In the genomic region with DNA sequence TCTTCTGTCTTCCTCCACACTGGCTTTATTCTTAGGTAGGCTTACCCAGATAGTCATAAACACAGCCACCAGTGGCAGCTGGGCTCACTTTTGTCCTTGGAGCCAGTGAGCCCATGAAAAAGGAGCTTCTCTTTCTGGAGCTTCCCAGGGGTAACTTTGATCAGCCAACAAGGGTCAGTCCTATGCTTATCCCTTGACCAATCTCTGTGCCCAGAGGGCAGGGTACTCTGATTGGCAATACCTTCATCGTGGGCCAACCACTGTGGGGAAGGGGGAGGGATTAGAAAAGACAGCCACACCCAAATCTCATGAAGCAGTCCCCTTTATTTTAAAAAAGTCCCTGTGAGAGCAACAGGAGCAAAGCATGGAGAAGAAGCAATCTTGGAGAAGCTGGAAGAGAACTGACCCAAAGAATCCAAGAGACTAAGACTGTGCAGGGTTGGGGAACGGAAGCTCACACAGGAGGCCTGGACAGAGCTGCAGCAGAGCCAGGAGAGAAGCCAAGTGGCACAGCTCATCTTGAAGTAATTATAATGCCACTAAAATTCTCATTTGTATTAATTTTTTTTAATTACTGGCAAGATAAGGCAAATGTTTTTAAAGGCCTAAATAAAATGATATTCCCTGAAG, we compare ENCODE assay signal across 1 cellular context.
TF ChIP-seq lines count a peak whose summit lies in the region.

No MANE protein-coding gene starts in this region.

TF ChIP-seq in WTC11, 78 proteins besides CTCF, POLR2A, EP300 and RAD21 (continued from another document):
- TF ChIP-seq TP53 (CRISPR knock-in tag; IDR thresholded peaks at IDR 0.05), result no peak
- TF ChIP-seq, protein P1, sequence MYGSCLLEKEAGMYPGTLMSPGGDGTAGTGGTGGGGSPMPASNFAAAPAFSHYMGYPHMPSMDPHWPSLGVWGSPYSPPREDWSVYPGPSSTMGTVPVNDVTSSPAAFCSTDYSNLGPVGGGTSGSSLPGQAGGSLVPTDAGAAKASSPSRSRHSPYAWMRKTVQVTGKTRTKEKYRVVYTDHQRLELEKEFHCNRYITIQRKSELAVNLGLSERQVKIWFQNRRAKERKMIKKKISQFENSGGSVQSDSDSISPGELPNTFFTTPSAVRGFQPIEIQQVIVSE (CRISPR knock-in tag; IDR thresholded peaks at IDR 0.05; ENCODE audit: borderline replicate concordance), result no peak
- TF ChIP-seq JUN (CRISPR knock-in tag; IDR thresholded peaks at IDR 0.05), result no peak
- TF ChIP-seq MXD4 (CRISPR knock-in tag; IDR thresholded peaks at IDR 0.05; ENCODE audit: borderline replicate concordance), result no peak
- no peak for TF ChIP-seq ATF6 (CRISPR knock-in tag; IDR thresholded peaks at IDR 0.05)
- no peak for TF ChIP-seq NFE2L1 (CRISPR knock-in tag; IDR thresholded peaks at IDR 0.05)
- TF ChIP-seq, protein P2, sequence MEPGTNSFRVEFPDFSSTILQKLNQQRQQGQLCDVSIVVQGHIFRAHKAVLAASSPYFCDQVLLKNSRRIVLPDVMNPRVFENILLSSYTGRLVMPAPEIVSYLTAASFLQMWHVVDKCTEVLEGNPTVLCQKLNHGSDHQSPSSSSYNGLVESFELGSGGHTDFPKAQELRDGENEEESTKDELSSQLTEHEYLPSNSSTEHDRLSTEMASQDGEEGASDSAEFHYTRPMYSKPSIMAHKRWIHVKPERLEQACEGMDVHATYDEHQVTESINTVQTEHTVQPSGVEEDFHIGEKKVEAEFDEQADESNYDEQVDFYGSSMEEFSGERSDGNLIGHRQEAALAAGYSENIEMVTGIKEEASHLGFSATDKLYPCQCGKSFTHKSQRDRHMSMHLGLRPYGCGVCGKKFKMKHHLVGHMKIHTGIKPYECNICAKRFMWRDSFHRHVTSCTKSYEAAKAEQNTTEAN (CRISPR knock-in tag; IDR thresholded peaks at IDR 0.05), result no peak
- TF ChIP-seq ZBTB21 (CRISPR knock-in tag; IDR thresholded peaks at IDR 0.05; ENCODE audit: borderline replicate concordance), result no peak
- TF ChIP-seq MYBL2 (CRISPR knock-in tag; IDR thresholded peaks at IDR 0.05), result no peak
- TF ChIP-seq, protein P3, sequence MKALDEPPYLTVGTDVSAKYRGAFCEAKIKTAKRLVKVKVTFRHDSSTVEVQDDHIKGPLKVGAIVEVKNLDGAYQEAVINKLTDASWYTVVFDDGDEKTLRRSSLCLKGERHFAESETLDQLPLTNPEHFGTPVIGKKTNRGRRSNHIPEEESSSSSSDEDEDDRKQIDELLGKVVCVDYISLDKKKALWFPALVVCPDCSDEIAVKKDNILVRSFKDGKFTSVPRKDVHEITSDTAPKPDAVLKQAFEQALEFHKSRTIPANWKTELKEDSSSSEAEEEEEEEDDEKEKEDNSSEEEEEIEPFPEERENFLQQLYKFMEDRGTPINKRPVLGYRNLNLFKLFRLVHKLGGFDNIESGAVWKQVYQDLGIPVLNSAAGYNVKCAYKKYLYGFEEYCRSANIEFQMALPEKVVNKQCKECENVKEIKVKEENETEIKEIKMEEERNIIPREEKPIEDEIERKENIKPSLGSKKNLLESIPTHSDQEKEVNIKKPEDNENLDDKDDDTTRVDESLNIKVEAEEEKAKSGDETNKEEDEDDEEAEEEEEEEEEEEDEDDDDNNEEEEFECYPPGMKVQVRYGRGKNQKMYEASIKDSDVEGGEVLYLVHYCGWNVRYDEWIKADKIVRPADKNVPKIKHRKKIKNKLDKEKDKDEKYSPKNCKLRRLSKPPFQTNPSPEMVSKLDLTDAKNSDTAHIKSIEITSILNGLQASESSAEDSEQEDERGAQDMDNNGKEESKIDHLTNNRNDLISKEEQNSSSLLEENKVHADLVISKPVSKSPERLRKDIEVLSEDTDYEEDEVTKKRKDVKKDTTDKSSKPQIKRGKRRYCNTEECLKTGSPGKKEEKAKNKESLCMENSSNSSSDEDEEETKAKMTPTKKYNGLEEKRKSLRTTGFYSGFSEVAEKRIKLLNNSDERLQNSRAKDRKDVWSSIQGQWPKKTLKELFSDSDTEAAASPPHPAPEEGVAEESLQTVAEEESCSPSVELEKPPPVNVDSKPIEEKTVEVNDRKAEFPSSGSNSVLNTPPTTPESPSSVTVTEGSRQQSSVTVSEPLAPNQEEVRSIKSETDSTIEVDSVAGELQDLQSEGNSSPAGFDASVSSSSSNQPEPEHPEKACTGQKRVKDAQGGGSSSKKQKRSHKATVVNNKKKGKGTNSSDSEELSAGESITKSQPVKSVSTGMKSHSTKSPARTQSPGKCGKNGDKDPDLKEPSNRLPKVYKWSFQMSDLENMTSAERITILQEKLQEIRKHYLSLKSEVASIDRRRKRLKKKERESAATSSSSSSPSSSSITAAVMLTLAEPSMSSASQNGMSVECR (CRISPR knock-in tag; IDR thresholded peaks at IDR 0.05; ENCODE audit: borderline replicate concordance), result no peak
- TF ChIP-seq ZNF281 (CRISPR knock-in tag; IDR thresholded peaks at IDR 0.05), result no peak
- no peak for TF ChIP-seq ZNF317 (CRISPR knock-in tag; IDR thresholded peaks at IDR 0.05; ENCODE audit: borderline replicate concordance, low read depth)
- no peak for TF ChIP-seq MAX (CRISPR knock-in tag; IDR thresholded peaks at IDR 0.05)
- TF ChIP-seq, protein P4, sequence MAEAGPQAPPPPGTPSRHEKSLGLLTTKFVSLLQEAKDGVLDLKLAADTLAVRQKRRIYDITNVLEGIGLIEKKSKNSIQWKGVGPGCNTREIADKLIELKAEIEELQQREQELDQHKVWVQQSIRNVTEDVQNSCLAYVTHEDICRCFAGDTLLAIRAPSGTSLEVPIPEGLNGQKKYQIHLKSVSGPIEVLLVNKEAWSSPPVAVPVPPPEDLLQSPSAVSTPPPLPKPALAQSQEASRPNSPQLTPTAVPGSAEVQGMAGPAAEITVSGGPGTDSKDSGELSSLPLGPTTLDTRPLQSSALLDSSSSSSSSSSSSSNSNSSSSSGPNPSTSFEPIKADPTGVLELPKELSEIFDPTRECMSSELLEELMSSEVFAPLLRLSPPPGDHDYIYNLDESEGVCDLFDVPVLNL (CRISPR knock-in tag; IDR thresholded peaks at IDR 0.05; ENCODE audit: borderline replicate concordance, low read depth), result no peak
- TF ChIP-seq, protein P5, sequence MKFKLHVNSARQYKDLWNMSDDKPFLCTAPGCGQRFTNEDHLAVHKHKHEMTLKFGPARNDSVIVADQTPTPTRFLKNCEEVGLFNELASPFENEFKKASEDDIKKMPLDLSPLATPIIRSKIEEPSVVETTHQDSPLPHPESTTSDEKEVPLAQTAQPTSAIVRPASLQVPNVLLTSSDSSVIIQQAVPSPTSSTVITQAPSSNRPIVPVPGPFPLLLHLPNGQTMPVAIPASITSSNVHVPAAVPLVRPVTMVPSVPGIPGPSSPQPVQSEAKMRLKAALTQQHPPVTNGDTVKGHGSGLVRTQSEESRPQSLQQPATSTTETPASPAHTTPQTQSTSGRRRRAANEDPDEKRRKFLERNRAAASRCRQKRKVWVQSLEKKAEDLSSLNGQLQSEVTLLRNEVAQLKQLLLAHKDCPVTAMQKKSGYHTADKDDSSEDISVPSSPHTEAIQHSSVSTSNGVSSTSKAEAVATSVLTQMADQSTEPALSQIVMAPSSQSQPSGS (CRISPR knock-in tag; IDR thresholded peaks at IDR 0.05; ENCODE audit: borderline replicate concordance, low read depth), result no peak
- TF ChIP-seq, protein P6, sequence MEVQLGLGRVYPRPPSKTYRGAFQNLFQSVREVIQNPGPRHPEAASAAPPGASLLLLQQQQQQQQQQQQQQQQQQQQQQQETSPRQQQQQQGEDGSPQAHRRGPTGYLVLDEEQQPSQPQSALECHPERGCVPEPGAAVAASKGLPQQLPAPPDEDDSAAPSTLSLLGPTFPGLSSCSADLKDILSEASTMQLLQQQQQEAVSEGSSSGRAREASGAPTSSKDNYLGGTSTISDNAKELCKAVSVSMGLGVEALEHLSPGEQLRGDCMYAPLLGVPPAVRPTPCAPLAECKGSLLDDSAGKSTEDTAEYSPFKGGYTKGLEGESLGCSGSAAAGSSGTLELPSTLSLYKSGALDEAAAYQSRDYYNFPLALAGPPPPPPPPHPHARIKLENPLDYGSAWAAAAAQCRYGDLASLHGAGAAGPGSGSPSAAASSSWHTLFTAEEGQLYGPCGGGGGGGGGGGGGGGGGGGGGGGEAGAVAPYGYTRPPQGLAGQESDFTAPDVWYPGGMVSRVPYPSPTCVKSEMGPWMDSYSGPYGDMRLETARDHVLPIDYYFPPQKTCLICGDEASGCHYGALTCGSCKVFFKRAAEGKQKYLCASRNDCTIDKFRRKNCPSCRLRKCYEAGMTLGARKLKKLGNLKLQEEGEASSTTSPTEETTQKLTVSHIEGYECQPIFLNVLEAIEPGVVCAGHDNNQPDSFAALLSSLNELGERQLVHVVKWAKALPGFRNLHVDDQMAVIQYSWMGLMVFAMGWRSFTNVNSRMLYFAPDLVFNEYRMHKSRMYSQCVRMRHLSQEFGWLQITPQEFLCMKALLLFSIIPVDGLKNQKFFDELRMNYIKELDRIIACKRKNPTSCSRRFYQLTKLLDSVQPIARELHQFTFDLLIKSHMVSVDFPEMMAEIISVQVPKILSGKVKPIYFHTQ (CRISPR knock-in tag; IDR thresholded peaks at IDR 0.05), result no peak
- TF ChIP-seq ZNF232 (CRISPR knock-in tag; IDR thresholded peaks at IDR 0.05), result no peak
